ENCODE assay signal across 1 cellular context in genomic region chr4:183469327-183469726, GRCh38.
TF ChIP-seq lines count a peak whose summit lies in the region.

No MANE protein-coding gene starts in this region.

TF ChIP-seq in HepG2, 621 proteins besides CTCF, POLR2A, EP300 and RAD21:
- TF ChIP-seq CENPX (CRISPR knock-in tag; IDR thresholded peaks at IDR 0.05) = no peak
- TF ChIP-seq DRAP1 (CRISPR knock-in tag; IDR thresholded peaks at IDR 0.05) = no peak
- TF ChIP-seq SRSF4 (IDR thresholded peaks at IDR 0.05; ENCODE audit: low read depth, low read length, poor library complexity, severe bottlenecking) = no peak
- no peak for TF ChIP-seq ZNF512 (CRISPR knock-in tag; IDR thresholded peaks at IDR 0.05)
- no peak for TF ChIP-seq ZNF513 (CRISPR knock-in tag; conservative IDR thresholded peaks at IDR 0.05)
- no peak for TF ChIP-seq DR1 (CRISPR knock-in tag; IDR thresholded peaks at IDR 0.05)
- TF ChIP-seq ZNF503 (CRISPR knock-in tag; IDR thresholded peaks at IDR 0.05) = no peak
- no peak for TF ChIP-seq TAF1 (CRISPR knock-in tag; IDR thresholded peaks at IDR 0.05)
- TF ChIP-seq CEBPZ (IDR thresholded peaks at IDR 0.05; ENCODE audit: low read length) = no peak
- TF ChIP-seq NFAT5 (CRISPR knock-in tag; IDR thresholded peaks at IDR 0.05) = no peak
- no peak for TF ChIP-seq SKI (IDR thresholded peaks at IDR 0.05; ENCODE audit: partially characterized antibody)
- TF ChIP-seq SRSF1 (optimal IDR thresholded peaks at IDR 0.05; ENCODE audit: low read depth, low read length) = no peak
- no peak for TF ChIP-seq ZMAT3 (CRISPR knock-in tag; conservative IDR thresholded peaks at IDR 0.05)
- no peak for TF ChIP-seq RFXANK (CRISPR knock-in tag; IDR thresholded peaks at IDR 0.05)
- no peak for TF ChIP-seq RNF219 (CRISPR knock-in tag; IDR thresholded peaks at IDR 0.05)
- TF ChIP-seq KLF11 (CRISPR knock-in tag; IDR thresholded peaks at IDR 0.05) = no peak
- TF ChIP-seq SMYD3 (CRISPR knock-in tag; IDR thresholded peaks at IDR 0.05) = no peak
- TF ChIP-seq EED (CRISPR knock-in tag; IDR thresholded peaks at IDR 0.05) = no peak
TF ChIP-seq in HepG2: peak in this region for 0.
